In genomic region chr21:42233067-42233981, GRCh38 we compare ENCODE assay signal across 8 cellular contexts. TPM values are rescaled to one million over a fixed set of nuclear protein-coding genes. Genes with fewer than 3 reads are reported as not detected.
DNase-seq lines count a peak whose midpoint lies in the region; ATAC-seq and TF ChIP-seq lines count a peak whose summit lies in the region.

No MANE protein-coding gene starts in this region.

- ATAC-seq in HG02884 (IDR thresholded peaks at IDR 0.05; ENCODE audit: unreplicated experiment): peak; percentile 47
- ATAC-seq in activated T-cell treated with anti-CD3 and anti-CD28 coated beads, Interleukin-2, amount 50 U/mL, for 4 hours: peak; percentile 69 to 70
- peak; percentile 82 to 84 for ATAC-seq in upper lobe of left lung (ENCODE audit: low FRiP score in 2 of 2)

- TF ChIP-seq CTCF in OCI-LY3 (IDR thresholded peaks at IDR 0.05; ENCODE audit: low read depth, low read length): peak; percentile 33; the same call in 1 of the 2 replicates
- peak; percentile 41 for TF ChIP-seq CTCF in fibroblast of the aortic adventitia (IDR thresholded peaks at IDR 0.05; ENCODE audit: insufficient read depth, low read length)
- peak in 1 of 3 donors; percentile 11 for TF ChIP-seq CTCF in ovary (IDR thresholded peaks at IDR 0.05)
- peak in 4 of 6 experiments; percentile 21 to 61 (median 52) for TF ChIP-seq CTCF in upper lobe of left lung (IDR thresholded peaks at IDR 0.05)

- TF ChIP-seq POLR2A in GM18526 (IDR thresholded peaks at IDR 0.05; ENCODE audit: extremely low read depth, insufficient read length): peak; percentile 22
- no peak for TF ChIP-seq POLR2A in ovary (IDR thresholded peaks at IDR 0.05)
- peak in 2 of 4 donors; percentile 11 to 53 for TF ChIP-seq POLR2A in upper lobe of left lung (IDR thresholded peaks at IDR 0.05)

- no peaks in the 10 kb centered on the region for H3K36me3 Mint-ChIP-seq in activated T-cell treated with anti-CD3 and anti-CD28 coated beads, Interleukin-2, amount 50 U/mL, for 4 hours (ENCODE audit: insufficient read depth)

- H3K27me3 Mint-ChIP-seq in activated T-cell treated with anti-CD3 and anti-CD28 coated beads, Interleukin-2, amount 50 U/mL, for 4 hours (ENCODE audit: low read depth): peaks cover 1% of the 10 kb centered on the region

- H3K9ac ChIP-seq in OCI-LY3 (ENCODE audit: low read length): peak overlapping the region; percentile 75

- H3K4me3 Mint-ChIP-seq in activated T-cell treated with anti-CD3 and anti-CD28 coated beads, Interleukin-2, amount 50 U/mL, for 4 hours: peak overlapping the region; percentile 63

- H4K20me1 ChIP-seq in OCI-LY3 (ENCODE audit: insufficient read depth, low read length): no peaks in the 10 kb centered on the region

- peak; percentile 62 for DNase-seq in activated T-cell treated with anti-CD3 and anti-CD28 coated beads, Interleukin-2, amount 50 U/mL, for 4 hours
- DNase-seq in fibroblast of the aortic adventitia (ENCODE audit: low read depth): peak; percentile 66
- DNase-seq in ovary: peak in 3 of 5 donors; percentile 41 to 45 (median 42)
- peak in 1 of 2 donors; percentile 85 for DNase-seq in upper lobe of left lung
- DNase-seq in NCI-H187 treated with DMSO at 0.1 percent for 48 hours (lab: John Stamatoyannopoulos, UW): no peak

- no peaks in the 10 kb centered on the region for H3K79me2 ChIP-seq in OCI-LY3 (ENCODE audit: low read length)

- no peaks in the 10 kb centered on the region for H3K9me3 Mint-ChIP-seq in activated T-cell treated with anti-CD3 and anti-CD28 coated beads, Interleukin-2, amount 50 U/mL, for 4 hours

- H3K4me1 ChIP-seq in OCI-LY3 (ENCODE audit: low read length) (peaks cover 64% of the 10 kb centered on the region), ovary (ENCODE audit: insufficient read depth) (peaks cover 16% of the 10 kb centered on the region), upper lobe of left lung (peaks cover 78 to 95% (median 88%) of the 10 kb centered on the region in 4 donors)

- no peak for TF ChIP-seq EP300 in ovary (IDR thresholded peaks at IDR 0.05)
- peak in 2 of 4 donors; percentile 70 to 72 for TF ChIP-seq EP300 in upper lobe of left lung (IDR thresholded peaks at IDR 0.05)

- H3K9me3 ChIP-seq in OCI-LY3 (ENCODE audit: insufficient read depth, low read length): no peaks in the 10 kb centered on the region; the same call in 1 of the 2 replicates
- no peaks in the 10 kb centered on the region for H3K9me3 ChIP-seq in ovary
- H3K9me3 ChIP-seq in upper lobe of left lung: no peaks in the 10 kb centered on the region

- WGBS in ovary, 3 donors: 31 to 40% (median 38%) methylated on average over 14 of the region's 14 CpGs
- WGBS in upper lobe of left lung, 2 donors: 7 to 18% methylated on average over 10 to 14 of the region's 14 CpGs

- intact Hi-C loops in ovary (cut with DNase I): loop anchor here in 1 of 4 donors (10.0 kb wide), 1 partner anchor 1669 kb away; no protein-coding TSS in a partner anchor

- peak overlapping the region; percentile 91 for H3K27ac ChIP-seq in OCI-LY3 (ENCODE audit: low read length)
- H3K27ac ChIP-seq in ovary: peak overlapping the region in 1 of 2 donors; percentile 82
- peak overlapping the region; percentile 69 to 83 (median 76) for H3K27ac ChIP-seq in upper lobe of left lung

- H3K4me1 Mint-ChIP-seq in activated T-cell treated with anti-CD3 and anti-CD28 coated beads, Interleukin-2, amount 50 U/mL, for 4 hours (ENCODE audit: low read depth): peaks cover 92% of the 10 kb centered on the region

- H3K36me3 ChIP-seq in OCI-LY3 (replicated peaks; ENCODE audit: low read depth, low read length) (no peaks in the 10 kb centered on the region), ovary (no peaks in the 10 kb centered on the region), upper lobe of left lung (no peaks in the 10 kb centered on the region)

- H2AFZ ChIP-seq in OCI-LY3 (ENCODE audit: low read depth, low read length): 0 out of 2 replicates have a peak overlapping the region, but pooled peaks have one; percentile 40

- H3K4me3 ChIP-seq in OCI-LY3 (ENCODE audit: low read length) (peak overlapping the region; percentile 76), fibroblast of the aortic adventitia (ENCODE audit: low read depth, low read length) (no peak overlapping the region), ovary (no peak overlapping the region), upper lobe of left lung (peak overlapping the region in 1 of 4 donors; percentile 8)

- H3K27me3 ChIP-seq in OCI-LY3 (ENCODE audit: low read depth, low read length) (peaks cover 4% of the 10 kb centered on the region; the same call in 1 of the 2 replicates), ovary (no peaks in the 10 kb centered on the region), upper lobe of left lung (no peaks in the 10 kb centered on the region)

- peak overlapping the region; percentile 97 for H3K4me2 ChIP-seq in OCI-LY3 (ENCODE audit: low read length)

RNA-seq across cellular contexts. Expression of gene ABCG1, which starts 14.4 kb away (rescaled TPM):
- 1 to 10 TPM in 2 of 3 donors, under 1 TPM in 1; 0.79 to 1.8 (median 1.7) TPM for total RNA-seq in activated T-cell treated with anti-CD3 and anti-CD28 coated beads, Interleukin-2, amount 50 U/mL, for 4 hours
- total RNA-seq in fibroblast of the aortic adventitia (ENCODE audit: low replicate concordance): 0.08 and 0.09 TPM in 2 replicates
- 10 to 100 TPM in 1 of 7 donors, 1 to 10 TPM in 6; 4.3 to 14.9 (median 5.8) TPM for total RNA-seq in ovary
- polyA plus RNA-seq in ovary: 1 to 10 TPM; 5.8 to 8.2 TPM
- total RNA-seq in upper lobe of left lung: 100 to 1,000 TPM in 2 of 6 donors, 10 to 100 TPM in 4; 56.7 to 130 (median 79.8) TPM
